In the genomic region with DNA sequence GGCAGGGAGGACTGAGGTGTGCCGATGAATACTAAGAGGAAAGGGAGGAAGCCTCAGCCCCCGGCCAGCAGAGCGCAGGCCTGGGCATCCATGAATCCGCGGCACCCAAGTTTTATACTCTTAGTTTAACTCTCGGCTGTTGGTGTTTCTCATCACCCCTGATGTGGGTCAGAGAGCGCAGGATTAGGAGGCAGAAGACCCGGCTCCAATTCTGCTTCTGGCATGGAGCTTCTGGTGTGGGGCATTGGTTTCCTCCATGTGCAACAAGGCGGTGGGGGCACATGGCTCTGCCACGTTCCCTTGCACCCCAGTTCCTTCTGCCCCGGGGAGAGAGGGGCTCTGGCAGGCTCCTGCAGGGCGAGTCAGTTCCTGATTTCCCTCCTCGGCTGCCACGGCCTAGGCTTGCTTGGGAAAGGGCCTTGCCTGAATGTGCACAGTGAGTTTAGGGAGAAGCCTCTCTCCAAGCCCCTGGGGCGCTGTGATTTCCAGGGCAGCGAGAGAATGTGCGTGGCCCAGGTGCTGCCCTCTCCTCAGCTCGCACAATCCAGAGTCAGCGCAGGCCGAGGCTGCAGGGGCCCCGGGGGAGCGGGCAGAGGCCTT, we compare ENCODE assay signal across 8 cellular contexts. TPM values are rescaled to one million over a fixed set of nuclear protein-coding genes. Genes with fewer than 3 reads are reported as not detected.
DNase-seq lines count a peak whose midpoint lies in the region; ATAC-seq and TF ChIP-seq lines count a peak whose summit lies in the region.
"Had no signal": no experiment of that assay in that cellular context is flagged by ENCODE, and none has a peak within 500 bp of the region (broad histone marks: within the 10 kb centered on the region; RNA-seq: fewer than 3 reads in every experiment).

No MANE protein-coding gene starts in this region.

- H3K27me3 ChIP-seq in H7 (ENCODE audit: control insufficient read depth, insufficient read depth, low read length) (peaks cover 10% of the 10 kb centered on the region), RWPE2 (ENCODE audit: insufficient read depth, poor library complexity, severe bottlenecking) (no peaks in the 10 kb centered on the region), sigmoid colon (no peaks in the 10 kb centered on the region)

- H3K4me3 ChIP-seq in H7 (ENCODE audit: insufficient read depth, low read depth, low read length) (no peak overlapping the region), RWPE2 (ENCODE audit: severe bottlenecking) (no peak overlapping the region), sigmoid colon (no peak overlapping the region)

- H3K36me3 ChIP-seq in H7 (replicated peaks; ENCODE audit: control insufficient read depth, insufficient read depth, low read length) (no peaks in the 10 kb centered on the region; the same call in 1 of the 2 replicates), RWPE2 (ENCODE audit: low read depth) (no peaks in the 10 kb centered on the region), sigmoid colon (no peaks in the 10 kb centered on the region)
- H3K36me3 ChIP-seq: thoracic aorta had no signal

- DNase-seq in H7 = peak; percentile 28
- DNase-seq in RWPE2 (ENCODE audit: low spot score) = no peak
- peak; percentile 38 for DNase-seq in ecto neural progenitor cell (ENCODE audit: low spot score)
- peak; percentile 56 for DNase-seq in sigmoid colon
- no peak for DNase-seq in HK-2 (ENCODE audit: unreplicated experiment)
- no peak for DNase-seq in NCI-H1694 (lab: John Stamatoyannopoulos, UW)
- DNase-seq in C1 segment of cervical spinal cord (lab: John Stamatoyannopoulos, UW) = no peak

- TF ChIP-seq CTCF in RWPE2 (IDR thresholded peaks at IDR 0.05; ENCODE audit: poor library complexity, severe bottlenecking) (no peak), sigmoid colon (IDR thresholded peaks at IDR 0.05) (no peak)

- ATAC-seq in RWPE2 (ENCODE audit: low read depth) = no peak

- no peak for TF ChIP-seq EP300 in sigmoid colon (IDR thresholded peaks at IDR 0.05)

- 93 to 94% methylated on average over 22 of the region's 22 CpGs for WGBS in sigmoid colon, 2 donors

- no peak for TF ChIP-seq POLR2A in sigmoid colon (IDR thresholded peaks at IDR 0.05)

- peak overlapping the region; percentile 67 for H3K27ac ChIP-seq in RWPE2 (ENCODE audit: poor library complexity, severe bottlenecking)
- no peak overlapping the region for H3K27ac ChIP-seq in sigmoid colon
- H3K27ac ChIP-seq: thoracic aorta had no signal

- no peaks in the 10 kb centered on the region for H3K9me3 ChIP-seq in RWPE2 (ENCODE audit: severe bottlenecking)
- no peaks in the 10 kb centered on the region for H3K9me3 ChIP-seq in sigmoid colon
- H3K9me3 ChIP-seq: thoracic aorta had no signal

- intact Hi-C loops in sigmoid colon (cut with DNase I) = loop anchor here (1.0 to 5.0 kb wide), 3 partner anchors 36 to 144 kb away; no protein-coding TSS in a partner anchor

- H3K4me1 ChIP-seq in RWPE2 (ENCODE audit: insufficient read depth, poor library complexity, severe bottlenecking) (peaks cover 27% of the 10 kb centered on the region), sigmoid colon (peaks cover 0 to 14% (median 13%) of the 10 kb centered on the region in 4 donors)

RNA-seq across cellular contexts. Expression of a gene that starts 36.2 kb away (rescaled TPM):
- total RNA-seq in H7 (2014; rRNA removed; shearing (Covaris generic)) = 48.6 and 63.1 TPM in 2 replicates
- total RNA-seq in sigmoid colon = 10 to 100 TPM; 16.4 to 30.2 (median 18.3) TPM
- 10 to 100 TPM in 1 of 3 donors, 1 to 10 TPM in 2; 4.4 to 21.1 (median 4.8) TPM for polyA plus RNA-seq in sigmoid colon

Comparison
In these comparisons a context has a peak if more than half of its experiments do, and no peak if none do; other contexts are left out.
1. DNase-seq: peak in H7 (single experiment), ecto neural progenitor cell (single experiment) and sigmoid colon (single experiment); none in RWPE2 (single experiment), HK-2 (single experiment), NCI-H1694 (single experiment) and C1 segment of cervical spinal cord (0 of 14).